ENCODE assay signal across 35 cellular contexts in genomic region chr9:90706230-90706629, GRCh38.
"Had no signal": no experiment of that assay in that cellular context is flagged by ENCODE, and none has a peak within 500 bp of the region (broad histone marks: within the 10 kb centered on the region; RNA-seq: fewer than 3 reads in every experiment).

No MANE protein-coding gene starts in this region.

- DNase-seq: activated CD4-positive, alpha-beta memory T cell treated with anti-CD3 and anti-CD28 coated beads for 36 hours; activated CD4-positive, alpha-beta T cell treated with anti-CD3 and anti-CD28 coated beads for 36 hours; activated CD4-positive, alpha-beta T cell treated with anti-CD3 and anti-CD28 coated beads, Interleukin-2, amount 10 ng/mL, durations not matched to agents 24 days and 14 days; activated CD4-positive, CD25-positive, alpha-beta regulatory T cell; activated CD4-positive, CD25-positive, alpha-beta regulatory T cell treated with anti-CD3 and anti-CD28 coated beads, Interleukin-2, amount 50 U/mL, for 72 hours; activated CD8-positive, alpha-beta memory T cell treated with anti-CD3 and anti-CD28 coated beads, Interleukin-2, amount 10 ng/mL, durations not matched to agents 7 days and 5 days; activated CD8-positive, alpha-beta memory T cell treated with anti-CD3 and anti-CD28 coated beads, Interleukin-2, amount 50 U/mL, for 4 hours; activated CD8-positive, alpha-beta T cell treated with anti-CD3 and anti-CD28 coated beads, Interleukin-2, amount 10 ng/mL, durations not matched to agents 7 days and 5 days; activated effector memory CD4-positive, alpha-beta T cell treated with anti-CD3 and anti-CD28 coated beads, Interleukin-2, amount 50 U/mL, for 16 hours; activated naive CD4-positive, alpha-beta T cell treated with anti-CD3 and anti-CD28 coated beads for 36 hours; activated naive CD8-positive, alpha-beta T cell treated with anti-CD3 and anti-CD28 coated beads for 36 hours; activated naive CD8-positive, alpha-beta T cell treated with anti-CD3 and anti-CD28 coated beads, Interleukin-2, amount 50 U/mL, for 24 hours; activated T-cell treated with anti-CD3 and anti-CD28 coated beads, Interleukin-2, amount 50 U/mL, for 1 hour; activated T-cell treated with anti-CD3 and anti-CD28 coated beads, Interleukin-2, amount 50 U/mL, for 48 hours; adrenal gland; amygdala; aorta; body of pancreas; central memory CD4-positive, alpha-beta T cell; cerebellar nuclear complex; colonic mucosa; dorsolateral prefrontal cortex; effector memory CD4-positive, alpha-beta T cell; endodermal cell; erythroblast; foreskin keratinocyte; gastrocnemius medialis; glutamatergic neuron; heart left ventricle; T-helper 2 cell had no signal

- H3K27me3 Mint-ChIP-seq: dendritic cell treated with granulocyte-macrophage colony-stimulating factor and Interleukin-4, amounts not matched to agents 40 ng/mL and 50 ng/mL, for 4 days had no signal

- H3K4me1 ChIP-seq: adrenal gland, body of pancreas, colonic mucosa, foreskin keratinocyte, gastrocnemius medialis, heart left ventricle had no signal

- ATAC-seq: activated CD4-positive, alpha-beta T cell treated with anti-CD3 and anti-CD28 coated beads for 36 hours; activated CD8-positive, alpha-beta memory T cell treated with anti-CD3 and anti-CD28 coated beads, Interleukin-2, amount 10 ng/mL, durations not matched to agents 7 days and 5 days; activated CD8-positive, alpha-beta T cell treated with anti-CD3 and anti-CD28 coated beads, Interleukin-2, amount 10 ng/mL, durations not matched to agents 7 days and 5 days; activated naive CD8-positive, alpha-beta T cell treated with anti-CD3 and anti-CD28 coated beads, Interleukin-2, amount 50 U/mL, for 24 hours; body of pancreas; foreskin keratinocyte; gastrocnemius medialis; heart left ventricle had no signal

- H3K27ac Mint-ChIP-seq: activated CD4-positive, alpha-beta memory T cell treated with anti-CD3 and anti-CD28 coated beads for 36 hours; activated CD4-positive, alpha-beta T cell treated with anti-CD3 and anti-CD28 coated beads for 36 hours; activated CD4-positive, alpha-beta T cell treated with anti-CD3 and anti-CD28 coated beads, Interleukin-2, amount 10 ng/mL, durations not matched to agents 24 days and 14 days; activated CD8-positive, alpha-beta memory T cell treated with anti-CD3 and anti-CD28 coated beads, Interleukin-2, amount 10 ng/mL, durations not matched to agents 7 days and 5 days; activated CD8-positive, alpha-beta T cell treated with anti-CD3 and anti-CD28 coated beads, Interleukin-2, amount 10 ng/mL, durations not matched to agents 7 days and 5 days; activated naive CD4-positive, alpha-beta T cell treated with anti-CD3 and anti-CD28 coated beads for 36 hours; activated naive CD4-positive, alpha-beta T cell treated with anti-CD3 and anti-CD28 coated beads, Interleukin-2, amount 50 U/mL, for 24 hours; activated naive CD8-positive, alpha-beta T cell treated with anti-CD3 and anti-CD28 coated beads for 36 hours; activated naive CD8-positive, alpha-beta T cell treated with anti-CD3 and anti-CD28 coated beads, Interleukin-2, amount 50 U/mL, for 24 hours; activated T-helper 1 cell treated with anti-CD3 and anti-CD28 coated beads, Interleukin-12 subunit alpha, Interleukin-12 subunit beta, Interleukin-2, Interleukin-4 antibody, amounts not matched to agents 30 ng/mL and 10 ng/mL and 1 ng/mL, durations not matched to agents 14 hours and 24 hours and 36 hours; activated T-helper 2 cell treated with anti-CD3 and anti-CD28 coated beads, Interferon-gamma antibody, Interleukin-2, Interleukin-4, amounts not matched to agents 10 μg/mL and 5 μg/mL and 100 μg/mL, durations not matched to agents 14 hours and 24 hours and 36 hours; dendritic cell treated with granulocyte-macrophage colony-stimulating factor and Interleukin-4, amounts not matched to agents 40 ng/mL and 50 ng/mL, for 4 days; endodermal cell had no signal

- H3K9me3 ChIP-seq: adrenal gland, body of pancreas, colonic mucosa, gastrocnemius medialis, heart left ventricle had no signal

- H3K9me3 Mint-ChIP-seq: activated CD4-positive, alpha-beta memory T cell treated with anti-CD3 and anti-CD28 coated beads for 36 hours; activated CD4-positive, alpha-beta T cell treated with anti-CD3 and anti-CD28 coated beads, Interleukin-2, amount 10 ng/mL, durations not matched to agents 24 days and 14 days; activated naive CD4-positive, alpha-beta T cell treated with anti-CD3 and anti-CD28 coated beads for 36 hours; activated naive CD4-positive, alpha-beta T cell treated with anti-CD3 and anti-CD28 coated beads, Interleukin-2, amount 50 U/mL, for 24 hours; activated naive CD8-positive, alpha-beta T cell treated with anti-CD3 and anti-CD28 coated beads for 36 hours; activated naive CD8-positive, alpha-beta T cell treated with anti-CD3 and anti-CD28 coated beads, Interleukin-2, amount 50 U/mL, for 24 hours; activated T-helper 1 cell treated with anti-CD3 and anti-CD28 coated beads, Interleukin-12 subunit alpha, Interleukin-12 subunit beta, Interleukin-2, Interleukin-4 antibody, amounts not matched to agents 30 ng/mL and 10 ng/mL and 1 ng/mL, durations not matched to agents 14 hours and 24 hours and 36 hours; activated T-helper 2 cell treated with anti-CD3 and anti-CD28 coated beads, Interferon-gamma antibody, Interleukin-2, Interleukin-4, amounts not matched to agents 10 μg/mL and 5 μg/mL and 100 μg/mL, durations not matched to agents 14 hours and 24 hours and 36 hours; dendritic cell treated with granulocyte-macrophage colony-stimulating factor and Interleukin-4, amounts not matched to agents 40 ng/mL and 50 ng/mL, for 4 days; endodermal cell had no signal

- H3K36me3 ChIP-seq: adrenal gland, cardiac muscle cell, colonic mucosa, gastrocnemius medialis, heart left ventricle had no signal

- H3K27ac ChIP-seq: adrenal gland, body of pancreas, cardiac muscle cell, colonic mucosa, dorsolateral prefrontal cortex, foreskin keratinocyte, gastrocnemius medialis, heart left ventricle had no signal

- H3K4me3 Mint-ChIP-seq: activated CD4-positive, alpha-beta memory T cell treated with anti-CD3 and anti-CD28 coated beads for 36 hours; activated CD4-positive, alpha-beta T cell treated with anti-CD3 and anti-CD28 coated beads for 36 hours; activated CD4-positive, alpha-beta T cell treated with anti-CD3 and anti-CD28 coated beads, Interleukin-2, amount 10 ng/mL, durations not matched to agents 24 days and 14 days; activated CD8-positive, alpha-beta memory T cell treated with anti-CD3 and anti-CD28 coated beads, Interleukin-2, amount 10 ng/mL, durations not matched to agents 7 days and 5 days; activated CD8-positive, alpha-beta T cell treated with anti-CD3 and anti-CD28 coated beads, Interleukin-2, amount 10 ng/mL, durations not matched to agents 7 days and 5 days; activated naive CD4-positive, alpha-beta T cell treated with anti-CD3 and anti-CD28 coated beads for 36 hours; activated naive CD4-positive, alpha-beta T cell treated with anti-CD3 and anti-CD28 coated beads, Interleukin-2, amount 50 U/mL, for 24 hours; activated naive CD8-positive, alpha-beta T cell treated with anti-CD3 and anti-CD28 coated beads for 36 hours; activated naive CD8-positive, alpha-beta T cell treated with anti-CD3 and anti-CD28 coated beads, Interleukin-2, amount 50 U/mL, for 24 hours; activated T-helper 1 cell treated with anti-CD3 and anti-CD28 coated beads, Interleukin-12 subunit alpha, Interleukin-12 subunit beta, Interleukin-2, Interleukin-4 antibody, amounts not matched to agents 30 ng/mL and 10 ng/mL and 1 ng/mL, durations not matched to agents 14 hours and 24 hours and 36 hours; dendritic cell treated with granulocyte-macrophage colony-stimulating factor and Interleukin-4, amounts not matched to agents 40 ng/mL and 50 ng/mL, for 4 days; endodermal cell had no signal

- H3K27me3 ChIP-seq: adrenal gland, body of pancreas, cardiac muscle cell, colonic mucosa, foreskin keratinocyte, gastrocnemius medialis had no signal

- H3K4me1 Mint-ChIP-seq: activated CD4-positive, alpha-beta T cell treated with anti-CD3 and anti-CD28 coated beads for 36 hours; activated CD4-positive, alpha-beta T cell treated with anti-CD3 and anti-CD28 coated beads, Interleukin-2, amount 10 ng/mL, durations not matched to agents 24 days and 14 days; activated CD8-positive, alpha-beta memory T cell treated with anti-CD3 and anti-CD28 coated beads, Interleukin-2, amount 10 ng/mL, durations not matched to agents 7 days and 5 days; activated naive CD4-positive, alpha-beta T cell treated with anti-CD3 and anti-CD28 coated beads, Interleukin-2, amount 50 U/mL, for 24 hours; activated naive CD8-positive, alpha-beta T cell treated with anti-CD3 and anti-CD28 coated beads for 36 hours; activated naive CD8-positive, alpha-beta T cell treated with anti-CD3 and anti-CD28 coated beads, Interleukin-2, amount 50 U/mL, for 24 hours; endodermal cell had no signal

- H3K4me3 ChIP-seq: adrenal gland, body of pancreas, cardiac muscle cell, colonic mucosa, dorsolateral prefrontal cortex, gastrocnemius medialis, heart left ventricle had no signal

- H3K36me3 Mint-ChIP-seq: activated CD4-positive, alpha-beta memory T cell treated with anti-CD3 and anti-CD28 coated beads for 36 hours; activated CD8-positive, alpha-beta memory T cell treated with anti-CD3 and anti-CD28 coated beads, Interleukin-2, amount 10 ng/mL, durations not matched to agents 7 days and 5 days; activated naive CD4-positive, alpha-beta T cell treated with anti-CD3 and anti-CD28 coated beads, Interleukin-2, amount 50 U/mL, for 24 hours; activated naive CD8-positive, alpha-beta T cell treated with anti-CD3 and anti-CD28 coated beads for 36 hours had no signal
